Comparison of ENCODE assay signal across 11 cellular contexts in genomic region chr6:158663465-158664167, GRCh38. TPM values are rescaled to one million over a fixed set of nuclear protein-coding genes. Genes with fewer than 3 reads are reported as not detected.
DNase-seq lines count a peak whose midpoint lies in the region; ATAC-seq and TF ChIP-seq lines count a peak whose summit lies in the region.
"Had no signal": no experiment of that assay in that cellular context is flagged by ENCODE, and none has a peak within 500 bp of the region (broad histone marks: within the 10 kb centered on the region; RNA-seq: fewer than 3 reads in every experiment).

No MANE protein-coding gene starts in this region.

- H3K27ac ChIP-seq in heart left ventricle (peak overlapping the region in 6 of 12 donors; percentile 25 to 43 (median 36)), mucosa of rectum (ENCODE audit: low read depth in 2 of 2, low read length in 2 of 2) (peak overlapping the region; percentile 56 to 59), vagina (peak overlapping the region; percentile 73)

- peaks cover 0 to 11% (median 0%) of the 10 kb centered on the region in 9 donors for H3K36me3 ChIP-seq in heart left ventricle
- peaks cover 0 to 4% of the 10 kb centered on the region in 2 donors for H3K36me3 ChIP-seq in mucosa of rectum (ENCODE audit: control insufficient read depth in 2 of 2, insufficient read depth in 2 of 2, low read length in 2 of 2)
- no peaks in the 10 kb centered on the region for H3K36me3 ChIP-seq in vagina

- TF ChIP-seq POLR2A in heart left ventricle (IDR thresholded peaks at IDR 0.05), result no peak
- no peak for TF ChIP-seq POLR2A in vagina (IDR thresholded peaks at IDR 0.05)

- ATAC-seq in heart left ventricle (no peak), GM18517 (IDR thresholded peaks at IDR 0.05; ENCODE audit: unreplicated experiment) (no peak), HG03280 (IDR thresholded peaks at IDR 0.05; ENCODE audit: unreplicated experiment) (no peak)

- TF ChIP-seq CTCF in heart left ventricle (IDR thresholded peaks at IDR 0.05), result no peak
- TF ChIP-seq CTCF in astrocyte of the cerebellum (IDR thresholded peaks at IDR 0.05; ENCODE audit: low read depth, low read length, missing control alignments), result no peak
- TF ChIP-seq CTCF in vagina (IDR thresholded peaks at IDR 0.05), result no peak

- H3K4me3 ChIP-seq in heart left ventricle (peak overlapping the region in 7 of 12 donors; percentile 7 to 44 (median 33)), astrocyte of the cerebellum (ENCODE audit: low read depth, low read length) (peak overlapping the region; percentile 11), mucosa of rectum (ENCODE audit: low read length in 2 of 2) (peak overlapping the region; percentile 13 to 50), vagina (peak overlapping the region; percentile 32 to 36)

- no peak for DNase-seq in heart left ventricle
- no peak for DNase-seq in cardiac septum (ENCODE audit: low spot score)
- no peak for DNase-seq in astrocyte of the cerebellum (ENCODE audit: low read depth)
- DNase-seq in vagina (ENCODE audit: extremely low spot score in 2 of 2), result no peak
- no peak for DNase-seq in mesenteric fat pad (ENCODE audit: low spot score)
- DNase-seq: activated CD4-positive, alpha-beta T cell treated with anti-CD3 and anti-CD28 coated beads for 4 hours; dermis blood vessel endothelial cell had no signal

- H3K27me3 ChIP-seq in heart left ventricle (no peaks in the 10 kb centered on the region), mucosa of rectum (ENCODE audit: control insufficient read depth in 2 of 2, insufficient read depth in 2 of 2, low read length in 2 of 2) (no peaks in the 10 kb centered on the region), vagina (no peaks in the 10 kb centered on the region)

- peak overlapping the region; percentile 27 to 41 for H3K9ac ChIP-seq in mucosa of rectum (ENCODE audit: low read depth in 1 of 2, low read length in 2 of 2)

- 63 to 68% (median 65%) methylated on average over 18 of the region's 18 CpGs for WGBS in heart left ventricle, 4 donors

- in situ Hi-C loops in astrocyte of the cerebellum (cut with HindIII; ENCODE audit: low sequenced_read_pairs), result no loop called here

- H3K4me1 ChIP-seq in heart left ventricle (peaks cover 0 to 54% (median 0%) of the 10 kb centered on the region in 12 donors), mucosa of rectum (ENCODE audit: control insufficient read depth in 2 of 2, insufficient read depth in 2 of 2, low read length in 2 of 2) (peaks cover 2 to 5% of the 10 kb centered on the region in 2 donors), vagina (peaks cover 54% of the 10 kb centered on the region)

- intact Hi-C loops in heart left ventricle (cut with DNase I), result no loop called here
- intact Hi-C loops in cardiac septum (cut with DNase I), result no loop called here
- intact Hi-C loops in vagina (cut with DNase I), result no loop called here

- H3K9me3 ChIP-seq in heart left ventricle, result no peaks in the 10 kb centered on the region
- H3K9me3 ChIP-seq in mucosa of rectum (ENCODE audit: control insufficient read depth in 2 of 2, low read length in 2 of 2), result no peaks in the 10 kb centered on the region
- H3K9me3 ChIP-seq in vagina, result no peaks in the 10 kb centered on the region
- H3K9me3 ChIP-seq: Caco-2 had no signal

RNA-seq across cellular contexts. Expression of gene SYTL3, which starts 13.8 kb away (rescaled TPM):
- total RNA-seq in heart left ventricle (10 to 100 TPM in 3 of 9 donors, 1 to 10 TPM in 6; 4.1 to 14.6 (median 8.2) TPM), cardiac septum (5.7 TPM), vagina (10.8 TPM), mesenteric fat pad (4.1 TPM)
- polyA plus RNA-seq in heart left ventricle, result 10 to 100 TPM in 1 of 2 donors, 1 to 10 TPM in 1; 4.0 to 14.0 TPM

RNA-seq across cellular contexts. Expression of gene DYNLT1, which starts 19.1 kb away (rescaled TPM):
- total RNA-seq in heart left ventricle (100 to 1,000 TPM in 7 of 9 donors, 10 to 100 TPM in 2; 68.4 to 177 (median 121) TPM), cardiac septum (131 TPM), vagina (65.8 TPM), mesenteric fat pad (95.1 TPM)
- 100 to 1,000 TPM; 159 to 177 TPM for polyA plus RNA-seq in heart left ventricle
